In the genomic region with DNA sequence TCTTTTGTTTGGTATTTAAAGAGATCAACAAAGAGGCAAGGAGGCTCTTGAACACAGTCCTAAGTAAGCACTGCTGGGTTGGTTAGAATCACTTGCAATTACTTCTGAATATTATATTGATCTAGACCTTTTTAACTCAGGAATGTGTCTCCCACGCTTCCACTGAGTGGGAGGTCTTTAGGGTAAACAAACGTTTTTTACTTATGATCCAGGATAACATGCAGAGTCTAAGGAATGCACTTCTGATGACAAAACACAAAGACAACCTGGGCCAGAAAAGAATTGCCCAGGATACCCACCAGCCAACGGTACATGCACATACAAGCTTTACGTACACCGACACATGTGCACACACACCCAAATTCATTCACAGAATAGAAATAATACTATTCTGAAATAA, we compare ENCODE assay signal across 7 cellular contexts.
"Had no signal": no experiment of that assay in that cellular context is flagged by ENCODE, and none has a peak within 500 bp of the region (broad histone marks: within the 10 kb centered on the region; RNA-seq: fewer than 3 reads in every experiment).

No MANE protein-coding gene starts in this region.

- FAIRE-seq: H54, HepG2 had no signal

- H3K4me3 Mint-ChIP-seq: H9, IgD-negative memory B cell had no signal

- H3K36me3 Mint-ChIP-seq: IgD-negative memory B cell had no signal

- H3K9me3 Mint-ChIP-seq: H9 had no signal

- DNase-seq: GOT3, H9, HCEC 1CT, KBM-7 had no signal

- H3K27ac Mint-ChIP-seq: IgD-negative memory B cell had no signal

- H3K4me1 Mint-ChIP-seq: IgD-negative memory B cell had no signal

- ATAC-seq: HepG2 had no signal
